8 cellular contexts compared by ENCODE assay signal in the genomic region with DNA sequence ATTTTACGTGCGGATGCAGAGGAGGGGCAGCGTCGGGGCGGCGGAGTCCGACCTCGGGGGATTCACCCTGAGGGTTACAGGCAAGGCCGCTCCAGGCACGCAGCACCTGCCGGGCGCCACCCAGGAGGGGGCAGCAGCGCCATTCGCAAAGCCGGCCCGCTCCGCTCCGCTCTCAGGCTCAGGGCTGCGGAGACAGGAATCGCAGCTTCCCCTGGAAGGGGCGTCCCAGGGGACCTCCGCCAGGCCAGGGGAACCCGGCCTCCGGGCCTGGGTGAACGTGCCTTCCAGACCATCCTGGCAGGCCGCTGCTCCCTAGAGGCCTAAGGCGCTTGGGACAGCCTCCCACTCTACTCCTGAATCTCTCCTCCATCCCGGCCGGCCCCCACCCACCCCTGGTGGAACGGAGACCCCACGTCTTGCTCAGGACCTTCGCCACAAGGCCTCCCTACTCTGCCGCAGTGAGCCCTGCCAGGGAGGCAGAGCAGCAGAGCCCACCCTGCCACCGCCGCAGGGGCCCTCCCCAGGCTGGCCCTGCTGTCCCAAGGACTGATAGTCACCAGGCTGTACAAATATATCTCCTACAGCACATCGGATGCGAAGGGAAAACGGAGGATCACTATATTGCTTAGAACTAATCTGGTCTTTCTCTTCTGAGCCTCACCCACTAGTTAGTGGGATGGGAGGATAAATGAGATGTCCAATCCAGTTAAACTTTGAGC.
DNase-seq lines count a peak whose midpoint lies in the region; ATAC-seq and TF ChIP-seq lines count a peak whose summit lies in the region.

No MANE protein-coding gene starts in this region.

- H3K4me3 Mint-ChIP-seq in activated T-cell treated with anti-CD3 and anti-CD28 coated beads, Interleukin-2, amount 50 U/mL, for 4 hours = no peak overlapping the region

- H3K27me3 ChIP-seq in foreskin keratinocyte (peaks cover 32% of the 10 kb centered on the region), tibial artery (no peaks in the 10 kb centered on the region)

- H3K9me3 Mint-ChIP-seq in activated T-cell treated with anti-CD3 and anti-CD28 coated beads, Interleukin-2, amount 50 U/mL, for 4 hours = no peaks in the 10 kb centered on the region

- intact Hi-C loops in tibial artery (cut with DNase I; ENCODE audit: low total_unique reads) = loop anchor here (5.0 kb wide), 1 partner anchor 383 kb away; no protein-coding TSS in a partner anchor

- no peaks in the 10 kb centered on the region for H3K9me3 ChIP-seq in tibial artery

- H3K4me3 ChIP-seq in tibial artery = peak overlapping the region in 1 of 2 donors; percentile 31

- peaks cover 7% of the 10 kb centered on the region for H3K27me3 Mint-ChIP-seq in activated T-cell treated with anti-CD3 and anti-CD28 coated beads, Interleukin-2, amount 50 U/mL, for 4 hours (ENCODE audit: low read depth)

- H3K4me1 Mint-ChIP-seq in activated T-cell treated with anti-CD3 and anti-CD28 coated beads, Interleukin-2, amount 50 U/mL, for 4 hours (ENCODE audit: low read depth) = peaks cover 3% of the 10 kb centered on the region

- no peaks in the 10 kb centered on the region for H3K36me3 ChIP-seq in tibial artery

- DNase-seq in NCI-H510A treated with DMSO at 0.1 percent for 48 hours (lab: John Stamatoyannopoulos, UW) = peak; percentile 38
- DNase-seq in activated T-cell treated with anti-CD3 and anti-CD28 coated beads, Interleukin-2, amount 50 U/mL, for 4 hours = peak; percentile 56
- no peak for DNase-seq in foreskin keratinocyte
- no peak for DNase-seq in omental fat pad (ENCODE audit: low spot score)
- DNase-seq in tibial artery = peak; percentile 67 to 85
- no peak for DNase-seq in LoVo (ENCODE audit: low spot score)

- no peaks in the 10 kb centered on the region for H3K36me3 Mint-ChIP-seq in activated T-cell treated with anti-CD3 and anti-CD28 coated beads, Interleukin-2, amount 50 U/mL, for 4 hours (ENCODE audit: insufficient read depth)

- peak; percentile 91 for TF ChIP-seq CTCF in foreskin keratinocyte (conservative IDR thresholded peaks at IDR 0.05)
- peak in 1 of 3 donors; percentile 57 for TF ChIP-seq CTCF in omental fat pad (IDR thresholded peaks at IDR 0.05)
- peak; percentile 71 to 86 for TF ChIP-seq CTCF in tibial artery (IDR thresholded peaks at IDR 0.05)

- H3K27ac ChIP-seq in foreskin keratinocyte (no peak overlapping the region), tibial artery (peak overlapping the region; percentile 17 to 36)

- ATAC-seq in GM18502 (IDR thresholded peaks at IDR 0.05; ENCODE audit: poor library complexity, unreplicated experiment) (peak; percentile 92), HG02678 (IDR thresholded peaks at IDR 0.05; ENCODE audit: unreplicated experiment) (peak; percentile 97), foreskin keratinocyte (peak; percentile 93), omental fat pad (ENCODE audit: low FRiP score) (peak; percentile 85)
- peak; percentile 90 to 95 for ATAC-seq in activated T-cell treated with anti-CD3 and anti-CD28 coated beads, Interleukin-2, amount 50 U/mL, for 4 hours

- H3K4me1 ChIP-seq in foreskin keratinocyte (no peaks in the 10 kb centered on the region), tibial artery (peaks cover 0 to 30% (median 24%) of the 10 kb centered on the region in 4 donors)

Comparison
In these comparisons a context has a peak if more than half of its experiments do, and no peak if none do; other contexts are left out.
1. DNase-seq: peak in NCI-H510A treated with DMSO at 0.1 percent for 48 hours (single experiment), activated T-cell treated with anti-CD3 and anti-CD28 coated beads, Interleukin-2, amount 50 U/mL, for 4 hours (single experiment) and tibial artery (2 of 2); none in foreskin keratinocyte (0 of 2), omental fat pad (single experiment) and LoVo (single experiment).
2. Peak in every context shown above with its lines, with median percentiles within 50 percentile points of each other: ATAC-seq.